ENCODE assay signal across 10 cellular contexts in the genomic region with DNA sequence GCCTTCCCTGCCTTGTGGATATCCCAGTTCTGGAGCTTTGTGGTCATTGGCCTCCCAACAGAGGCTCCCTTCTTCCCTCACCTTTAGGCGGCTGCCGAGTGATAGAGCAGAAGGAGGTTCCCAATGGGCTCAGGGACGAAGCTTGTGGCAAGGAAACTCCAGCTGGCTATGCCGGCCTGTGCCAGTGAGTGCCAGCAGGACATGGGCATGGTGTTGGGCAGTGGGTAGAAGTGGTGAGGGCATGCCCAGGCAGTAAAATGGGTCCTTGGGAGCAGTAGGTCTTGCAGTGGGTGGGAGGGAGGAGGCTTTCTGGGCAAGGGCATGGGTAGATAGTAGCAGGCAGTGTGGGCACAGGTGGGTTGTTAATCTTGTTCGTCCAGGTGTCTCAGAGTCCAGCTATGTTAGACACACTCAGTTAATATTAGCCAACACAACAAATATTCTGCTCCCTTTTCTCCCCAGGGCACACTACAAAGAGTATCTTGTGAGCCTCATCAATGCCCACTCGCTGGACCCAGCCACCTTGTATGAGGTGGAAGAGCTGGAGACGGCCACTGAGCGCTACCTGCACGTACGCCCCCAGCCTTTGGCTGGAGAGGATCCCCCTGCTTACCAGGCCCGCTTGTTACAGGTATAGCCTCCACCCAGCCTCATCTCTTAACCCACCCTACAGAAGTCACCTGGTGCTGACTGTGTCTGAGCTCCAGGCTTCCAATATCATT. TPM values are rescaled to one million over a fixed set of nuclear protein-coding genes. Genes with fewer than 3 reads are reported as not detected.
DNase-seq lines count a peak whose midpoint lies in the region; ATAC-seq and TF ChIP-seq lines count a peak whose summit lies in the region.
"Had no signal": no experiment of that assay in that cellular context is flagged by ENCODE, and none has a peak within 500 bp of the region (broad histone marks: within the 10 kb centered on the region; RNA-seq: fewer than 3 reads in every experiment).

No MANE protein-coding gene starts in this region.

- peak overlapping the region; percentile 73 to 88 for H3K27ac ChIP-seq in thoracic aorta

- peak overlapping the region; percentile 93 for H3K4me3 Mint-ChIP-seq in activated CD4-positive, alpha-beta T cell treated with anti-CD3 and anti-CD28 coated beads, Interleukin-2, amount 10 ng/mL, durations not matched to agents 24 days and 14 days
- no peak overlapping the region for H3K4me3 Mint-ChIP-seq in activated naive CD8-positive, alpha-beta T cell treated with anti-CD3 and anti-CD28 coated beads for 36 hours
- no peak overlapping the region for H3K4me3 Mint-ChIP-seq in memory B cell

- peaks cover 63% of the 10 kb centered on the region for H3K36me3 ChIP-seq in thoracic aorta

- H3K27me3 Mint-ChIP-seq in activated CD4-positive, alpha-beta T cell treated with anti-CD3 and anti-CD28 coated beads, Interleukin-2, amount 10 ng/mL, durations not matched to agents 24 days and 14 days, result peaks cover 2% of the 10 kb centered on the region
- peaks cover 6% of the 10 kb centered on the region for H3K27me3 Mint-ChIP-seq in activated naive CD8-positive, alpha-beta T cell treated with anti-CD3 and anti-CD28 coated beads for 36 hours
- H3K27me3 Mint-ChIP-seq in memory B cell, result no peaks in the 10 kb centered on the region

- no peak overlapping the region for H3K4me3 ChIP-seq in thoracic aorta

- H3K4me1 Mint-ChIP-seq in activated CD4-positive, alpha-beta T cell treated with anti-CD3 and anti-CD28 coated beads, Interleukin-2, amount 10 ng/mL, durations not matched to agents 24 days and 14 days, result peaks cover 46% of the 10 kb centered on the region
- peaks cover 38% of the 10 kb centered on the region for H3K4me1 Mint-ChIP-seq in activated naive CD8-positive, alpha-beta T cell treated with anti-CD3 and anti-CD28 coated beads for 36 hours
- peaks cover 16% of the 10 kb centered on the region for H3K4me1 Mint-ChIP-seq in memory B cell

- H3K9me3 ChIP-seq in thoracic aorta, result no peaks in the 10 kb centered on the region

- no peak for TF ChIP-seq CTCF in thoracic aorta (IDR thresholded peaks at IDR 0.05)

- intact Hi-C loops in activated CD4-positive, alpha-beta T cell treated with anti-CD3 and anti-CD28 coated beads, Interleukin-2, amount 10 ng/mL, durations not matched to agents 24 days and 14 days (cut with micrococcal nuclease), result loop anchor here (5.0 kb wide), 2 partner anchors 103 to 148 kb away; no protein-coding TSS in a partner anchor

- ATAC-seq in memory B cell (ENCODE audit: low read depth) (no peak), thoracic aorta (ENCODE audit: insufficient number of reproducible peaks, low FRiP score, low read depth) (no peak)

- no peaks in the 10 kb centered on the region for H3K27me3 ChIP-seq in thoracic aorta (replicated peaks; ENCODE audit: insufficient read depth)

- peak overlapping the region; percentile 97 for H3K27ac Mint-ChIP-seq in activated CD4-positive, alpha-beta T cell treated with anti-CD3 and anti-CD28 coated beads, Interleukin-2, amount 10 ng/mL, durations not matched to agents 24 days and 14 days
- peak overlapping the region; percentile 100 for H3K27ac Mint-ChIP-seq in activated naive CD8-positive, alpha-beta T cell treated with anti-CD3 and anti-CD28 coated beads for 36 hours
- H3K27ac Mint-ChIP-seq in memory B cell, result peak overlapping the region; percentile 95

- peaks cover 84% of the 10 kb centered on the region for H3K36me3 Mint-ChIP-seq in activated CD4-positive, alpha-beta T cell treated with anti-CD3 and anti-CD28 coated beads, Interleukin-2, amount 10 ng/mL, durations not matched to agents 24 days and 14 days (ENCODE audit: low read depth)
- H3K36me3 Mint-ChIP-seq in activated naive CD8-positive, alpha-beta T cell treated with anti-CD3 and anti-CD28 coated beads for 36 hours, result peaks cover 34% of the 10 kb centered on the region
- H3K36me3 Mint-ChIP-seq in memory B cell, result peaks cover 35% of the 10 kb centered on the region

- peaks cover 15 to 38% of the 10 kb centered on the region in 2 donors for H3K4me1 ChIP-seq in thoracic aorta (ENCODE audit: control insufficient read depth in 1 of 2, low read depth in 2 of 2)

- H3K9me3 Mint-ChIP-seq in activated CD4-positive, alpha-beta T cell treated with anti-CD3 and anti-CD28 coated beads, Interleukin-2, amount 10 ng/mL, durations not matched to agents 24 days and 14 days, result no peaks in the 10 kb centered on the region
- no peaks in the 10 kb centered on the region for H3K9me3 Mint-ChIP-seq in activated naive CD8-positive, alpha-beta T cell treated with anti-CD3 and anti-CD28 coated beads for 36 hours
- no peaks in the 10 kb centered on the region for H3K9me3 Mint-ChIP-seq in memory B cell

- DNase-seq in activated CD4-positive, alpha-beta T cell treated with anti-CD3 and anti-CD28 coated beads, Interleukin-2, amount 10 ng/mL, durations not matched to agents 24 days and 14 days, result no peak
- DNase-seq in activated CD4-positive, alpha-beta T cell treated with anti-CD3 and anti-CD28 coated beads, Interleukin-2, amount 50 U/mL, for 1 hour, result no peak
- no peak for DNase-seq in activated naive CD8-positive, alpha-beta T cell treated with anti-CD3 and anti-CD28 coated beads for 36 hours
- no peak for DNase-seq in memory B cell (ENCODE audit: low spot score in 2 of 2)
- DNase-seq in thoracic aorta (ENCODE audit: low spot score), result no peak
- no peak for DNase-seq in NCI-H446 treated with DMSO at 0.1 percent for 48 hours (lab: John Stamatoyannopoulos, UW)
- DNase-seq in NCI-H1694 (lab: John Stamatoyannopoulos, UW), result no peak
- no peak for DNase-seq in NCI-H774 (lab: John Stamatoyannopoulos, UW)
- DNase-seq: activated CD4-positive, alpha-beta T cell treated with anti-CD3 and anti-CD28 coated beads, Interleukin-2, amount 50 U/mL, for 4 hours; occipital lobe had no signal

RNA-seq across cellular contexts. Expression of a gene that starts 1.1 kb away (rescaled TPM):
- 138 and 159 TPM in 2 replicates for total RNA-seq in activated CD4-positive, alpha-beta T cell treated with anti-CD3 and anti-CD28 coated beads, Interleukin-2, amount 10 ng/mL, durations not matched to agents 24 days and 14 days
- 100 to 1,000 TPM; 133 to 136 TPM for total RNA-seq in activated naive CD8-positive, alpha-beta T cell treated with anti-CD3 and anti-CD28 coated beads for 36 hours
- 10 to 100 TPM; 74.8 to 86.1 TPM for total RNA-seq in thoracic aorta

RNA-seq across cellular contexts. Expression of a gene that starts 11.9 kb away (rescaled TPM):
- 33.8 and 34.3 TPM in 2 replicates for total RNA-seq in activated CD4-positive, alpha-beta T cell treated with anti-CD3 and anti-CD28 coated beads, Interleukin-2, amount 10 ng/mL, durations not matched to agents 24 days and 14 days
- 10 to 100 TPM; 28.9 to 29.2 TPM for total RNA-seq in activated naive CD8-positive, alpha-beta T cell treated with anti-CD3 and anti-CD28 coated beads for 36 hours
- total RNA-seq in thoracic aorta, result 10 to 100 TPM; 13.1 to 23.6 TPM

RNA-seq across cellular contexts. Expression of a gene that starts 12.6 kb away (rescaled TPM):
- 95.1 and 95.6 TPM in 2 replicates for total RNA-seq in activated CD4-positive, alpha-beta T cell treated with anti-CD3 and anti-CD28 coated beads, Interleukin-2, amount 10 ng/mL, durations not matched to agents 24 days and 14 days
- total RNA-seq in activated naive CD8-positive, alpha-beta T cell treated with anti-CD3 and anti-CD28 coated beads for 36 hours, result 10 to 100 TPM; 82.2 to 86.5 TPM
- 10 to 100 TPM; 60.4 to 94.6 TPM for total RNA-seq in thoracic aorta

RNA-seq across cellular contexts. Expression of a gene that starts 13.5 kb away (rescaled TPM):
- 565 and 584 TPM in 2 replicates for total RNA-seq in activated CD4-positive, alpha-beta T cell treated with anti-CD3 and anti-CD28 coated beads, Interleukin-2, amount 10 ng/mL, durations not matched to agents 24 days and 14 days
- total RNA-seq in activated naive CD8-positive, alpha-beta T cell treated with anti-CD3 and anti-CD28 coated beads for 36 hours, result 100 to 1,000 TPM; 541 to 558 TPM
- 10 to 100 TPM; 24.6 to 28.8 TPM for total RNA-seq in thoracic aorta

RNA-seq across cellular contexts. Expression of a gene that starts 18.5 kb away (rescaled TPM):
- 26.6 and 30.3 TPM in 2 replicates for total RNA-seq in activated CD4-positive, alpha-beta T cell treated with anti-CD3 and anti-CD28 coated beads, Interleukin-2, amount 10 ng/mL, durations not matched to agents 24 days and 14 days
- 10 to 100 TPM; 39.1 to 40.1 TPM for total RNA-seq in activated naive CD8-positive, alpha-beta T cell treated with anti-CD3 and anti-CD28 coated beads for 36 hours
- 10 to 100 TPM in 1 of 2 donors, 1 to 10 TPM in 1; 4.9 to 18.6 TPM for total RNA-seq in thoracic aorta
